9 cellular contexts compared by ENCODE assay signal in the genomic region with DNA sequence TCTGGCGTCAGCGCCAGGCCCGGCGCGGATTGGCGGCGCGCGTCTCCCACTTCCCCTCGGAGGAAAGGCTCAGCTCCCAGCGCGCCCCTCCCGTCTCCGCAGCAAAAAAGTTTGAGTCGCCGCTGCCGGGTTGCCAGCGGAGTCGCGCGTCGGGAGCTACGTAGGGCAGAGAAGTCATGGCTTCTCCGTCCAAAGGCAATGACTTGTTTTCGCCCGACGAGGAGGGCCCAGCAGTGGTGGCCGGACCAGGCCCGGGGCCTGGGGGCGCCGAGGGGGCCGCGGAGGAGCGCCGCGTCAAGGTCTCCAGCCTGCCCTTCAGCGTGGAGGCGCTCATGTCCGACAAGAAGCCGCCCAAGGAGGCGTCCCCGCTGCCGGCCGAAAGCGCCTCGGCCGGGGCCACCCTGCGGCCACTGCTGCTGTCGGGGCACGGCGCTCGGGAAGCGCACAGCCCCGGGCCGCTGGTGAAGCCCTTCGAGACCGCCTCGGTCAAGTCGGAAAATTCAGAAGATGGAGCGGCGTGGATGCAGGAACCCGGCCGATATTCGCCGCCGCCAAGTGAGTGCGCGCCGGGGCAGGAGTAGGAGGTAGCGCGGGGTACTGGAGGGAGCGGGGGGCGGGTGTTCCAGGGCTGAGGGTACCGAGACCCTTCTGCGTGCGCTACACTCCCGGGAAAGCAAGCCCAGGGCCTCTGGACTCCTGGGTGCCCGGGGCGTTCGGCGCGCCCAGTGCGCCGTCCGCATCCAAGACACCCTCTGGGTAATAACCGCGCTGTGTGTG. TPM values are rescaled to one million over a fixed set of nuclear protein-coding genes. Genes with fewer than 3 reads are reported as not detected.
DNase-seq lines count a peak whose midpoint lies in the region; ATAC-seq and TF ChIP-seq lines count a peak whose summit lies in the region.
"Had no signal": no experiment of that assay in that cellular context is flagged by ENCODE, and none has a peak within 500 bp of the region (broad histone marks: within the 10 kb centered on the region; RNA-seq: fewer than 3 reads in every experiment).

Gene MSX2, plus strand, starts transcription at position 99 of the 777 bp plus-strand sequence. Its CDS starts 78 bp downstream, at position 177.

- H3K27me3 ChIP-seq in effector memory CD4-positive, alpha-beta T cell (replicated peaks; ENCODE audit: control insufficient read depth, insufficient read depth, low read length, poor library complexity, severe bottlenecking) = peaks cover 41% of the 10 kb centered on the region

- peak within 1 kb of the TSS; percentile 76 for H3K4me3 Mint-ChIP-seq in T-helper 17 cell

- intact Hi-C loops in lower leg skin (cut with DNase I; ENCODE audit: low total_unique reads) = no loop called here

- WGBS in lower leg skin, 2 donors = 0 to 1% methylated on average over 64 to 65 of the region's 87 CpGs

- no peak within 1 kb of the TSS for H3K27ac Mint-ChIP-seq in T-helper 17 cell

- peak; percentile 87 for DNase-seq in HT-29 (ENCODE audit: low spot score)
- no peak for DNase-seq in T-helper 17 cell
- DNase-seq in effector memory CD4-positive, alpha-beta T cell = peak in 1 of 3 donors; percentile 5
- DNase-seq in lower leg skin (ENCODE audit: low spot score in 2 of 2) = peak; percentile 83 to 97
- peak; percentile 2 for DNase-seq in stimulated activated CD4-positive, alpha-beta T cell treated with anti-CD3 and anti-CD28 coated beads, Interleukin-2, amount 100 ng/mL, for 4 hours (ENCODE audit: low read depth)
- DNase-seq in NCI-H226 = no peak
- DNase-seq in NAMALWA (ENCODE audit: low spot score) = no peak
- no peak for DNase-seq in NCI-H1694 (lab: John Stamatoyannopoulos, UW)

- ATAC-seq in T-helper 17 cell = peak; percentile 70

- H3K4me1 ChIP-seq in effector memory CD4-positive, alpha-beta T cell (ENCODE audit: control insufficient read depth, insufficient read depth, low read length, poor library complexity, severe bottlenecking) = no peaks in the 10 kb centered on the region

- no peaks in the 10 kb centered on the region for H3K36me3 ChIP-seq in effector memory CD4-positive, alpha-beta T cell (ENCODE audit: control insufficient read depth, insufficient read depth, low read length)

- no peak within 1 kb of the TSS for H3K27ac ChIP-seq in effector memory CD4-positive, alpha-beta T cell (ENCODE audit: insufficient read depth, low read length, poor library complexity, severe bottlenecking)

- TF ChIP-seq POLR2A in lower leg skin (IDR thresholded peaks at IDR 0.05) = no peak

- peaks cover 7% of the 10 kb centered on the region for H3K4me1 Mint-ChIP-seq in T-helper 17 cell

- no peaks in the 10 kb centered on the region for H3K9me3 ChIP-seq in T-helper 17 cell (ENCODE audit: control insufficient read depth, low read length, poor library complexity, severe bottlenecking)
- H3K9me3 ChIP-seq in effector memory CD4-positive, alpha-beta T cell (ENCODE audit: control insufficient read depth, low read length) = no peaks in the 10 kb centered on the region

- peaks cover 86% of the 10 kb centered on the region for H3K27me3 Mint-ChIP-seq in T-helper 17 cell

- peaks cover 3% of the 10 kb centered on the region for H3K36me3 Mint-ChIP-seq in T-helper 17 cell (ENCODE audit: low read depth)

- H3K4me3 ChIP-seq in effector memory CD4-positive, alpha-beta T cell (ENCODE audit: insufficient read depth, low read depth, low read length, poor library complexity, severe bottlenecking) = peak within 1 kb of the TSS; percentile 29
- peak within 1 kb of the TSS; percentile 45 for H3K4me3 ChIP-seq in lower leg skin (ENCODE audit: low read depth, poor library complexity, severe bottlenecking)

- no peak for TF ChIP-seq CTCF in lower leg skin (IDR thresholded peaks at IDR 0.05)

RNA-seq across cellular contexts. Expression of gene MSX2, which starts in this region (rescaled TPM):
- total RNA-seq in HT-29 (2014; rRNA removed; shearing (Covaris generic)) = 2.0 and 5.1 TPM in 2 replicates
- total RNA-seq in T-helper 17 cell (under 1 TPM in 1 of 2 donors, not detected in 1; 0.12 TPM), lower leg skin (1 to 10 TPM; 5.4 to 7.9 (median 6.3) TPM)
- total RNA-seq: T-helper 2 cell treated with Interferon-gamma antibody and Interleukin-4, amounts not matched to agents 100 ng/mL and 5 ng/mL, for 36 hours had no signal

Comparison
In these comparisons a context has a peak if more than half of its experiments do, and no peak if none do; other contexts are left out.
1. Peak in ATAC-seq in T-helper 17 cell; RNA of the gene not detected or under 1 TPM.
2. DNase-seq: peak in HT-29 (single experiment), lower leg skin (2 of 2) and stimulated activated CD4-positive, alpha-beta T cell treated with anti-CD3 and anti-CD28 coated beads, Interleukin-2, amount 100 ng/mL, for 4 hours (single experiment); none in T-helper 17 cell (0 of 3), NCI-H226 (single experiment), NAMALWA (single experiment) and NCI-H1694 (single experiment).